In the genomic region with DNA sequence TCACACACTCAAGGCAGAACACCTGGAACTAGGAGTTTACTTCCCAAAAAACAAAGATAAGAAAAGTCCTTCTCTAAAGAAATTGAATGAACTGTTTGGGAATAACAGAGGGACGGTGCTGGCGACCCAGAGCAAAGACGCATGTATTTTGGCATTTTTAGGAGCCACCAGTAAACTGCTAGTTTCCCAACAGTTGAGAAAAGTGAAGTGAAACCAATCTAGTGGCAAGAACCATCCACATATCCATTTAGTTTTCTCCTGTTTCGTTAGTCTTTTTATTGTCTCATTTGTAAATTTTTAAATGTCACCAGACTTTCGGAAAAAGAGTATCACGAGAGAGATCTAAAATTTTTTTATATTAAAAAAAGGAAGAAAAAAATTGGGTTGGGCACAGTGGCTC, we compare ENCODE assay signal across 26 cellular contexts. TPM values are rescaled to one million over a fixed set of nuclear protein-coding genes. Genes with fewer than 3 reads are reported as not detected.
"Had no signal": no experiment of that assay in that cellular context is flagged by ENCODE, and none has a peak within 500 bp of the region (broad histone marks: within the 10 kb centered on the region; RNA-seq: fewer than 3 reads in every experiment).

No MANE protein-coding gene starts in this region.

- H3K27ac ChIP-seq: brain microvascular endothelial cell, cardiac muscle cell, Peyer's patch, RWPE1, WERI-Rb-1 had no signal

- H3K27me3 ChIP-seq: brain microvascular endothelial cell, cardiac muscle cell, Peyer's patch had no signal

- H3K4me1 Mint-ChIP-seq: activated CD4-positive, alpha-beta memory T cell treated with anti-CD3 and anti-CD28 coated beads, Interleukin-2, amount 10 ng/mL, durations not matched to agents 7 days and 5 days; activated T-helper 17 cell treated with anti-CD3 and anti-CD28 coated beads, Interleukin-2, amount 50 U/mL, for 72 hours; T-cell had no signal

- H3K4me3 Mint-ChIP-seq: activated CD4-positive, alpha-beta memory T cell treated with anti-CD3 and anti-CD28 coated beads, Interleukin-2, amount 10 ng/mL, durations not matched to agents 7 days and 5 days; activated CD4-positive, alpha-beta T cell treated with anti-CD3 and anti-CD28 coated beads for 36 hours; activated naive CD4-positive, alpha-beta T cell treated with anti-CD3 and anti-CD28 coated beads for 36 hours; activated naive CD8-positive, alpha-beta T cell; activated T-helper 17 cell treated with anti-CD3 and anti-CD28 coated beads, Interleukin-2, amount 50 U/mL, for 72 hours; T-cell had no signal

- H3K4me3 ChIP-seq: cardiac muscle cell, Peyer's patch had no signal

- ATAC-seq: activated CD4-positive, alpha-beta T cell treated with anti-CD3 and anti-CD28 coated beads for 36 hours; activated T-helper 17 cell treated with anti-CD3 and anti-CD28 coated beads, Interleukin-2, amount 50 U/mL, for 72 hours; T-cell had no signal

- H3K36me3 ChIP-seq: brain microvascular endothelial cell, cardiac muscle cell, Peyer's patch, WERI-Rb-1 had no signal

- H3K4me1 ChIP-seq: Peyer's patch had no signal

- H3K27me3 Mint-ChIP-seq: activated CD4-positive, alpha-beta memory T cell treated with anti-CD3 and anti-CD28 coated beads, Interleukin-2, amount 10 ng/mL, durations not matched to agents 7 days and 5 days; activated CD4-positive, alpha-beta T cell treated with anti-CD3 and anti-CD28 coated beads for 36 hours; activated naive CD8-positive, alpha-beta T cell; activated T-helper 17 cell treated with anti-CD3 and anti-CD28 coated beads, Interleukin-2, amount 50 U/mL, for 72 hours; T-cell had no signal

- H3K9me3 Mint-ChIP-seq: activated CD4-positive, alpha-beta memory T cell treated with anti-CD3 and anti-CD28 coated beads, Interleukin-2, amount 10 ng/mL, durations not matched to agents 7 days and 5 days; activated naive CD4-positive, alpha-beta T cell treated with anti-CD3 and anti-CD28 coated beads for 36 hours; activated T-helper 17 cell treated with anti-CD3 and anti-CD28 coated beads, Interleukin-2, amount 50 U/mL, for 72 hours; T-cell had no signal

- DNase-seq: activated CD4-positive, alpha-beta memory T cell treated with anti-CD3 and anti-CD28 coated beads, Interleukin-2, amount 10 ng/mL, durations not matched to agents 7 days and 5 days; activated CD4-positive, alpha-beta T cell treated with anti-CD3 and anti-CD28 coated beads for 36 hours; activated CD4-positive, alpha-beta T cell treated with anti-CD3 and anti-CD28 coated beads, Interleukin-2, amount 50 U/mL, for 1 hour; activated gamma-delta T cell; activated naive CD4-positive, alpha-beta T cell treated with anti-CD3 and anti-CD28 coated beads for 36 hours; activated T-cell treated with anti-CD3 and anti-CD28 coated beads for 4 hours; activated T-cell treated with anti-CD3 and anti-CD28 coated beads, Interleukin-2, amount 50 U/mL, for 48 hours; brain microvascular endothelial cell; KG1; NCI-H1048; NCI-H1417; NCI-H1930; NCI-H2171 treated with DMSO at 0.1 percent for 48 hours; NCI-H345; NCI-H510A treated with DMSO at 0.1 percent for 48 hours; NCI-H69; Peyer's patch; Right ventricle myocardium superior; T-cell; WERI-Rb-1 had no signal

- H3K9me3 ChIP-seq: Peyer's patch had no signal

- H3K27ac Mint-ChIP-seq: activated CD4-positive, alpha-beta memory T cell treated with anti-CD3 and anti-CD28 coated beads, Interleukin-2, amount 10 ng/mL, durations not matched to agents 7 days and 5 days; activated CD4-positive, alpha-beta T cell treated with anti-CD3 and anti-CD28 coated beads for 36 hours; activated naive CD4-positive, alpha-beta T cell treated with anti-CD3 and anti-CD28 coated beads for 36 hours; activated naive CD8-positive, alpha-beta T cell; activated T-helper 17 cell treated with anti-CD3 and anti-CD28 coated beads, Interleukin-2, amount 50 U/mL, for 72 hours; T-cell had no signal

RNA-seq across cellular contexts. Expression of gene CLCA2, which starts 58.1 kb away (rescaled TPM):
- total RNA-seq: activated CD4-positive, alpha-beta memory T cell treated with anti-CD3 and anti-CD28 coated beads, Interleukin-2, amount 10 ng/mL, durations not matched to agents 7 days and 5 days; activated CD4-positive, alpha-beta T cell treated with anti-CD3 and anti-CD28 coated beads for 36 hours; activated CD8-positive, alpha-beta memory T cell treated with anti-CD3 and anti-CD28 coated beads for 36 hours; activated naive CD4-positive, alpha-beta T cell treated with anti-CD3 and anti-CD28 coated beads for 36 hours; activated T-helper 17 cell treated with anti-CD3 and anti-CD28 coated beads, Interleukin-2, amount 50 U/mL, for 72 hours; cardiac muscle cell; Right ventricle myocardium superior; T-cell; T-helper 2 cell treated with Interferon-gamma antibody and Interleukin-4, amounts not matched to agents 100 ng/mL and 5 ng/mL, for 36 hours had no signal
- polyA plus RNA-seq: cardiac muscle cell had no signal
